12 cellular contexts compared by ENCODE assay signal in genomic region chr4:151184523-151185458, GRCh38.
DNase-seq lines count a peak whose midpoint lies in the region; ATAC-seq and TF ChIP-seq lines count a peak whose summit lies in the region.
"Had no signal": no experiment of that assay in that cellular context is flagged by ENCODE, and none has a peak within 500 bp of the region (broad histone marks: within the 10 kb centered on the region; RNA-seq: fewer than 3 reads in every experiment).

No MANE protein-coding gene starts in this region.

- no peak for ATAC-seq in stimulated activated memory B cell treated with anti-CD40 and anti-IgM and Interleukin-4, amounts not matched to agents 10 μg/mL and 1 μg/mL and 100 μg/mL, for 72 hours

- peak in 1 of 2 donors; percentile 7 for TF ChIP-seq EP300 in tibial nerve (IDR thresholded peaks at IDR 0.05)

- H3K4me3 ChIP-seq in tibial nerve = no peak overlapping the region
- H3K4me3 ChIP-seq: sigmoid colon had no signal

- H3K27me3 ChIP-seq in tibial nerve = no peaks in the 10 kb centered on the region
- H3K27me3 ChIP-seq: sigmoid colon had no signal

- H3K36me3 ChIP-seq in tibial nerve = no peaks in the 10 kb centered on the region
- H3K36me3 ChIP-seq: sigmoid colon had no signal

- no peaks in the 10 kb centered on the region for H3K36me3 Mint-ChIP-seq in activated naive CD4-positive, alpha-beta T cell treated with anti-CD3 and anti-CD28 coated beads, Interleukin-2, amount 50 U/mL, for 24 hours
- peaks cover 2% of the 10 kb centered on the region for H3K36me3 Mint-ChIP-seq in stimulated activated memory B cell treated with anti-CD40 and anti-IgM and Interleukin-4, amounts not matched to agents 10 μg/mL and 1 μg/mL and 100 μg/mL, for 72 hours

- H3K4me1 Mint-ChIP-seq in activated naive CD4-positive, alpha-beta T cell treated with anti-CD3 and anti-CD28 coated beads, Interleukin-2, amount 50 U/mL, for 24 hours = no peaks in the 10 kb centered on the region
- no peaks in the 10 kb centered on the region for H3K4me1 Mint-ChIP-seq in stimulated activated memory B cell treated with anti-CD40 and anti-IgM and Interleukin-4, amounts not matched to agents 10 μg/mL and 1 μg/mL and 100 μg/mL, for 72 hours

- WGBS in tibial nerve, 2 donors = 48 to 50% methylated on average over 6 of the region's 6 CpGs

- H3K4me1 ChIP-seq in tibial nerve = peaks cover 0 to 28% (median 9%) of the 10 kb centered on the region in 4 donors

- H3K4me3 Mint-ChIP-seq in activated naive CD4-positive, alpha-beta T cell treated with anti-CD3 and anti-CD28 coated beads, Interleukin-2, amount 50 U/mL, for 24 hours = no peak overlapping the region
- H3K4me3 Mint-ChIP-seq in stimulated activated memory B cell treated with anti-CD40 and anti-IgM and Interleukin-4, amounts not matched to agents 10 μg/mL and 1 μg/mL and 100 μg/mL, for 72 hours = no peak overlapping the region

- TF ChIP-seq CTCF in tibial nerve (IDR thresholded peaks at IDR 0.05) = no peak

- DNase-seq in activated naive CD4-positive, alpha-beta T cell (lab: John Stamatoyannopoulos, UW) = no peak
- DNase-seq in amniotic epithelial cell (ENCODE audit: low read depth) (peak; percentile 86), glomerular visceral epithelial cell (ENCODE audit: extremely low spot score) (peak; percentile 7), tibial nerve (ENCODE audit: low spot score in 2 of 2) (no peak), MV-4-11 (lab: John Stamatoyannopoulos, UW) (no peak)
- DNase-seq in activated T-cell treated with anti-CD3 and anti-CD28 coated beads, Interleukin-2, amount 50 U/mL, for 1 hour = no peak
- DNase-seq: caudate nucleus, NCI-H526 treated with DMSO at 0.1 percent for 48 hours, sigmoid colon, T-helper 1 cell had no signal

- peak overlapping the region; percentile 10 for H3K27ac Mint-ChIP-seq in activated naive CD4-positive, alpha-beta T cell treated with anti-CD3 and anti-CD28 coated beads, Interleukin-2, amount 50 U/mL, for 24 hours
- no peak overlapping the region for H3K27ac Mint-ChIP-seq in stimulated activated memory B cell treated with anti-CD40 and anti-IgM and Interleukin-4, amounts not matched to agents 10 μg/mL and 1 μg/mL and 100 μg/mL, for 72 hours

- no peaks in the 10 kb centered on the region for H3K9me3 Mint-ChIP-seq in activated naive CD4-positive, alpha-beta T cell treated with anti-CD3 and anti-CD28 coated beads, Interleukin-2, amount 50 U/mL, for 24 hours
- no peaks in the 10 kb centered on the region for H3K9me3 Mint-ChIP-seq in stimulated activated memory B cell treated with anti-CD40 and anti-IgM and Interleukin-4, amounts not matched to agents 10 μg/mL and 1 μg/mL and 100 μg/mL, for 72 hours

- TF ChIP-seq POLR2A in tibial nerve (IDR thresholded peaks at IDR 0.05) = no peak

- peaks cover 6% of the 10 kb centered on the region for H3K27me3 Mint-ChIP-seq in activated naive CD4-positive, alpha-beta T cell treated with anti-CD3 and anti-CD28 coated beads, Interleukin-2, amount 50 U/mL, for 24 hours
- no peaks in the 10 kb centered on the region for H3K27me3 Mint-ChIP-seq in stimulated activated memory B cell treated with anti-CD40 and anti-IgM and Interleukin-4, amounts not matched to agents 10 μg/mL and 1 μg/mL and 100 μg/mL, for 72 hours

- peak overlapping the region in 3 of 4 donors; percentile 31 to 83 (median 54) for H3K27ac ChIP-seq in tibial nerve
- H3K27ac ChIP-seq: sigmoid colon had no signal

- H3K9me3 ChIP-seq in tibial nerve = no peaks in the 10 kb centered on the region
- H3K9me3 ChIP-seq: sigmoid colon had no signal

Comparison
In these comparisons a context has a peak if more than half of its experiments do, and no peak if none do; other contexts are left out.
1. DNase-seq: peak in amniotic epithelial cell (single experiment) and glomerular visceral epithelial cell (single experiment); none in activated naive CD4-positive, alpha-beta T cell (0 of 4), tibial nerve (0 of 2), activated T-cell treated with anti-CD3 and anti-CD28 coated beads, Interleukin-2, amount 50 U/mL, for 1 hour (single experiment) and MV-4-11 (single experiment).